ENCODE assay signal across 7 cellular contexts in the genomic region with DNA sequence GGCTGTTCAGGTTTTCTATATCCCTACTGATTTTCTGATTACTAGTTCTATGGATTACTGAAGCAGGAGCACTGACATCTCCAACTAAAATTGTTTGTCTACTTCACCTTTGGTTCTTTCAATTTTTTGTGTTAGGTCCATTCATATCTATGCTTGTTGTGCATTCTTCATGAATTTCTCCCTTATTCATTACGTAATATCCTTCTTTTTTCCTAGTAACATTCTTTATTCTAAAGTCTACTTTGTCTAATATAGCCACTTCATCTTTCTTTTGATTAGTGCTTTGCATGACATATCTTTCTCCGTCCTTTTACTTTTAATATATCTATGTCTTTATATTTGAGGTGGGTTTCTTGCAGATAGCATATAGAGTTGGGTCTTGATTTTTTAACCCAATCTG.
"Had no signal": no experiment of that assay in that cellular context is flagged by ENCODE, and none has a peak within 500 bp of the region (broad histone marks: within the 10 kb centered on the region; RNA-seq: fewer than 3 reads in every experiment).

No MANE protein-coding gene starts in this region.

- H3K27ac Mint-ChIP-seq: IgD-negative memory B cell had no signal

- H3K27me3 Mint-ChIP-seq: IgD-negative memory B cell had no signal

- FAIRE-seq: HTR-8/SVneo had no signal

- DNase-seq: IMR-90, KBM-7, KG1 had no signal

- H3K9ac ChIP-seq: KMS-11 had no signal

- H3K27ac ChIP-seq: HL-60, KMS-11 had no signal

- H3K4me2 ChIP-seq: KMS-11 had no signal
